8 cellular contexts compared by ENCODE assay signal in genomic region chr16:22436326-22436822, GRCh38.
DNase-seq lines count a peak whose midpoint lies in the region; ATAC-seq and TF ChIP-seq lines count a peak whose summit lies in the region.
"Not testable (repeated sequence)": the region's sequence is repeated elsewhere in the genome, so short reads cannot be mapped to it uniquely, and the experiment has no call there.

No MANE protein-coding gene starts in this region.

- not testable (repeated sequence) for H3K9me3 Mint-ChIP-seq in activated T-cell treated with anti-CD3 and anti-CD28 coated beads, Interleukin-2, amount 50 U/mL, for 24 hours

- H3K4me2 ChIP-seq in Karpas-422 (ENCODE audit: low read depth, low read length, poor library complexity, severe bottlenecking): peak overlapping the region; percentile 50

- CTCF ChIA-PET in A673 (lab: Charles Lee): not testable (repeated sequence)

- peak overlapping the region; percentile 77 for H3K9ac ChIP-seq in Karpas-422 (ENCODE audit: low read length)
- not testable (repeated sequence) for H3K9ac ChIP-seq in endocrine pancreas (ENCODE audit: control insufficient read depth, insufficient read depth, low read length)

- H4K20me1 ChIP-seq in Karpas-422 (ENCODE audit: insufficient read depth, low read depth, low read length): not testable (repeated sequence)

- TF ChIP-seq CTCF in A673 (conservative IDR thresholded peaks at IDR 0.05; ENCODE audit: low read depth, low read length); left lung (IDR thresholded peaks at IDR 0.05): not testable (repeated sequence)

- not testable (repeated sequence) for H3K4me1 Mint-ChIP-seq in activated T-cell treated with anti-CD3 and anti-CD28 coated beads, Interleukin-2, amount 50 U/mL, for 24 hours (ENCODE audit: low read depth)

- POLR2A ChIA-PET in A673 (lab: Charles Lee; ENCODE audit: low non-redundant PET): not testable (repeated sequence)

- H3K9me2 ChIP-seq in Karpas-422 (replicated peaks; ENCODE audit: insufficient read depth, low read length): not testable (repeated sequence)

- TSS peak; percentile 75 for BruUV-seq in A673 (replicated peaks; lab: Mats Ljungman, UMichigan)

- H3K27me3 ChIP-seq in A673 (replicated peaks; ENCODE audit: insufficient read depth, low read depth, low read length, poor library complexity); Karpas-422 (ENCODE audit: low read length); endocrine pancreas (ENCODE audit: control insufficient read depth, insufficient read depth, low read length); left lung: not testable (repeated sequence)

- peak overlapping the region; percentile 95 for H3K4me3 Mint-ChIP-seq in activated T-cell treated with anti-CD3 and anti-CD28 coated beads, Interleukin-2, amount 50 U/mL, for 24 hours

- not testable (repeated sequence) for DNase-seq in A673 (ENCODE audit: low spot score); Karpas-422; activated T-cell treated with anti-CD3 and anti-CD28 coated beads, Interleukin-2, amount 50 U/mL, for 24 hours; left lung; sciatic nerve (ENCODE audit: low spot score)

- not testable (repeated sequence) for H3K27me3 Mint-ChIP-seq in activated T-cell treated with anti-CD3 and anti-CD28 coated beads, Interleukin-2, amount 50 U/mL, for 24 hours

- H3K27ac ChIP-seq in A673 (ENCODE audit: low read depth, low read length, poor library complexity, severe bottlenecking) (peak overlapping the region; percentile 88), Karpas-422 (ENCODE audit: low read length) (peak overlapping the region; percentile 69), left lung (peak overlapping the region; percentile 95 to 97)

- intact Hi-C loops in A673 (cut with micrococcal nuclease; ENCODE audit: unreplicated experiment); left lung (cut with DNase I); sciatic nerve (cut with DNase I): not testable (repeated sequence)

- not testable (repeated sequence) for H3K36me3 ChIP-seq in A673 (ENCODE audit: insufficient read depth, low read length, poor library complexity, severe bottlenecking); Karpas-422 (ENCODE audit: insufficient read depth, low read length); endocrine pancreas (ENCODE audit: control insufficient read depth, insufficient read depth, low read length); left lung

- peaks cover 10% of the 10 kb centered on the region for H3K79me2 ChIP-seq in Karpas-422 (ENCODE audit: low read length)

- not testable (repeated sequence) for H3K36me3 Mint-ChIP-seq in activated T-cell treated with anti-CD3 and anti-CD28 coated beads, Interleukin-2, amount 50 U/mL, for 24 hours (ENCODE audit: low read depth)

- H3K27ac Mint-ChIP-seq in activated T-cell treated with anti-CD3 and anti-CD28 coated beads, Interleukin-2, amount 50 U/mL, for 24 hours: peak overlapping the region; percentile 98

- H3K4me1 ChIP-seq in A673 (ENCODE audit: insufficient read depth, low read length, poor library complexity, severe bottlenecking); Karpas-422 (ENCODE audit: low read length); endocrine pancreas (ENCODE audit: control insufficient read depth, insufficient read depth, low read length); left lung: not testable (repeated sequence)

- not testable (repeated sequence) for H2AFZ ChIP-seq in Karpas-422 (ENCODE audit: low read length)

- H3K4me3 ChIP-seq in A673 (ENCODE audit: low read depth, low read length, poor library complexity, severe bottlenecking) (peak overlapping the region; percentile 65), Karpas-422 (ENCODE audit: low read length) (peak overlapping the region; percentile 70), endocrine pancreas (ENCODE audit: control insufficient read depth, insufficient read depth, low read length) (peak overlapping the region; percentile 40), left lung (peak overlapping the region; percentile 55 to 77)

- ATAC-seq in GM19023 (IDR thresholded peaks at IDR 0.05; ENCODE audit: unreplicated experiment) (peak; percentile 27), HG02763 (IDR thresholded peaks at IDR 0.05; ENCODE audit: unreplicated experiment) (peak; percentile 14), left lung (peak; percentile 84), sciatic nerve (peak; percentile 91)

- H3K9me3 ChIP-seq in A673 (ENCODE audit: low read depth, low read length, poor library complexity, severe bottlenecking); Karpas-422 (ENCODE audit: low read length); endocrine pancreas (ENCODE audit: control insufficient read depth, low read length); left lung: not testable (repeated sequence)

Comparison
In these comparisons a context has a peak if more than half of its experiments do, and no peak if none do; other contexts are left out.
1. ATAC-seq: peak in every context shown above with its lines; median percentile 91 in sciatic nerve; 84 in left lung; 27 in GM19023; 14 in HG02763.